In genomic region chr3:123884258-123884831, GRCh38 we compare ENCODE assay signal across 8 cellular contexts. TPM values are rescaled to one million over a fixed set of nuclear protein-coding genes. Genes with fewer than 3 reads are reported as not detected.
DNase-seq lines count a peak whose midpoint lies in the region; ATAC-seq and TF ChIP-seq lines count a peak whose summit lies in the region.

TSS of gene MYLK (minus strand) at chr3:123884332. CDS start at chr3:123793841, 90,491 bp downstream.

- intact Hi-C loops in lower lobe of right lung (cut with DNase I): no loop called here

- peaks cover 72% of the 10 kb centered on the region for H3K27me3 Mint-ChIP-seq in T-helper 17 cell
- H3K27me3 Mint-ChIP-seq in effector memory CD8-positive, alpha-beta T cell: peaks cover 53 to 87% of the 10 kb centered on the region in 2 donors

- H3K27me3 ChIP-seq in lower lobe of right lung (ENCODE audit: low read depth): peaks cover 15% of the 10 kb centered on the region

- H3K4me3 ChIP-seq in lower lobe of right lung: peak within 1 kb of the TSS; percentile 54

- H3K9me3 ChIP-seq in T-helper 17 cell (ENCODE audit: control insufficient read depth, low read length, poor library complexity, severe bottlenecking) (no peaks in the 10 kb centered on the region), lower lobe of right lung (no peaks in the 10 kb centered on the region)

- DNase-seq in DMS153 treated with DMSO at 0.1 percent for 48 hours (lab: John Stamatoyannopoulos, UW; ENCODE audit: unreplicated experiment) (peak; percentile 25), NCI-H1105 (lab: John Stamatoyannopoulos, UW) (peak; percentile 91), T-helper 17 cell (peak in 1 of 3 donors; percentile 9), lower lobe of right lung (peak; percentile 81)
- no peak for DNase-seq in effector memory CD8-positive, alpha-beta T cell
- peak; percentile 7 for DNase-seq in stimulated activated CD8-positive, alpha-beta memory T cell treated with anti-CD3 and anti-CD28 coated beads, Interleukin-4, amount 100 ng/mL, for 24 hours (ENCODE audit: low read depth)

- peak within 1 kb of the TSS; percentile 80 for H3K4me3 Mint-ChIP-seq in T-helper 17 cell
- H3K4me3 Mint-ChIP-seq in effector memory CD8-positive, alpha-beta T cell: peak within 1 kb of the TSS; percentile 72 to 73

- H3K4me1 Mint-ChIP-seq in T-helper 17 cell: peaks cover 9% of the 10 kb centered on the region
- H3K4me1 Mint-ChIP-seq in effector memory CD8-positive, alpha-beta T cell (ENCODE audit: low read depth in 2 of 2): peaks cover 9 to 10% of the 10 kb centered on the region in 2 donors

- ATAC-seq in GM21737 (IDR thresholded peaks at IDR 0.05; ENCODE audit: unreplicated experiment) (peak; percentile 70), T-helper 17 cell (peak; percentile 67), lower lobe of right lung (peak; percentile 93 to 94), GM18517 (IDR thresholded peaks at IDR 0.05; ENCODE audit: unreplicated experiment) (no peak)
- ATAC-seq in effector memory CD8-positive, alpha-beta T cell (replicated peaks): peak; percentile 58

- no peak within 1 kb of the TSS for H3K27ac Mint-ChIP-seq in T-helper 17 cell
- H3K27ac Mint-ChIP-seq in effector memory CD8-positive, alpha-beta T cell: no peak within 1 kb of the TSS

- peaks cover 4% of the 10 kb centered on the region for H3K36me3 Mint-ChIP-seq in T-helper 17 cell (ENCODE audit: low read depth)
- H3K36me3 Mint-ChIP-seq in effector memory CD8-positive, alpha-beta T cell (ENCODE audit: insufficient read depth): no peaks in the 10 kb centered on the region

- H3K4me1 ChIP-seq in lower lobe of right lung: peaks cover 10% of the 10 kb centered on the region

- TF ChIP-seq CTCF in lower lobe of right lung (IDR thresholded peaks at IDR 0.05): no peak

- no peak within 1 kb of the TSS for H3K27ac ChIP-seq in lower lobe of right lung

- H3K9me3 Mint-ChIP-seq in effector memory CD8-positive, alpha-beta T cell: no peaks in the 10 kb centered on the region

- no peaks in the 10 kb centered on the region for H3K36me3 ChIP-seq in lower lobe of right lung

RNA-seq across cellular contexts. Expression of gene MYLK, which starts in this region (rescaled TPM):
- total RNA-seq in T-helper 17 cell (10 to 100 TPM in 1 of 2 donors, 1 to 10 TPM in 1; 2.1 to 52.1 TPM), lower lobe of right lung (156 TPM)

Comparison
In these comparisons a context has a peak if more than half of its experiments do, and no peak if none do; other contexts are left out.
1. DNase-seq: peak in DMS153 treated with DMSO at 0.1 percent for 48 hours (single experiment), NCI-H1105 (single experiment), lower lobe of right lung (single experiment) and stimulated activated CD8-positive, alpha-beta memory T cell treated with anti-CD3 and anti-CD28 coated beads, Interleukin-4, amount 100 ng/mL, for 24 hours (single experiment); none in effector memory CD8-positive, alpha-beta T cell (0 of 3).